ENCODE assay signal across 8 cellular contexts in genomic region chr17:81511800-81512559, GRCh38. TPM values are rescaled to one million over a fixed set of nuclear protein-coding genes. Genes with fewer than 3 reads are reported as not detected.
DNase-seq lines count a peak whose midpoint lies in the region; ATAC-seq and TF ChIP-seq lines count a peak whose summit lies in the region.

No MANE protein-coding gene starts in this region.

- H3K4me1 ChIP-seq in mesenchymal stem cell (ENCODE audit: control insufficient read depth, insufficient read depth, low read depth, low read length): peaks cover 21% of the 10 kb centered on the region
- peaks cover 16% of the 10 kb centered on the region in 2 donors for H3K4me1 ChIP-seq in thoracic aorta (ENCODE audit: control insufficient read depth in 1 of 2, low read depth in 2 of 2)

- peak overlapping the region; percentile 23 for H3K4me2 ChIP-seq in mesenchymal stem cell (ENCODE audit: low read length, poor library complexity, severe bottlenecking)

- peak overlapping the region in 1 of 2 experiments; percentile 6 for H2BK12ac ChIP-seq in mesenchymal stem cell (ENCODE audit: low read length in 2 of 2)

- peak overlapping the region; percentile 78 for H4K91ac ChIP-seq in mesenchymal stem cell (ENCODE audit: low read length)

- peak overlapping the region; percentile 62 for H4K8ac ChIP-seq in mesenchymal stem cell (ENCODE audit: low read length)

- POLR2A ChIA-PET in GM10248 (lab: Yijun Ruan, JAX): interaction anchor here (0.6 to 1.4 kb wide), 7 partner anchors 23 to 292 kb away, joined by 3 read pairs; partner anchors contain the start of genes CEP131 and FAAP100

- H2BK120ac ChIP-seq in mesenchymal stem cell (ENCODE audit: low read depth, low read length): no peak overlapping the region

- in situ Hi-C loops in SK-MEL-5 (cut with HindIII; ENCODE audit: low pct_unique_long_range_greater_than_20kb, low sequenced_read_pairs): loop anchor here (10.0 kb wide), 1 partner anchor 117 kb away; the partner anchor contains the start of gene BAHCC1

- peaks cover 66% of the 10 kb centered on the region for H3K4me1 Mint-ChIP-seq in central memory CD8-positive, alpha-beta T cell

- H3K27me3 ChIP-seq in mesenchymal stem cell (ENCODE audit: control insufficient read depth in 1 of 2, insufficient read depth in 1 of 2, low read length in 2 of 2) (no peaks in the 10 kb centered on the region), thoracic aorta (replicated peaks; ENCODE audit: insufficient read depth) (no peaks in the 10 kb centered on the region)

- H3K4me3 ChIP-seq in mesenchymal stem cell (ENCODE audit: insufficient read depth in 1 of 2, low read depth in 1 of 2, low read length in 2 of 2) (peak overlapping the region; percentile 77 to 97), thoracic aorta (peak overlapping the region; percentile 99)

- H3K9me3 ChIP-seq in mesenchymal stem cell (ENCODE audit: control insufficient read depth, low read length): no peaks in the 10 kb centered on the region
- no peaks in the 10 kb centered on the region for H3K9me3 ChIP-seq in thoracic aorta

- peak overlapping the region; percentile 100 for H3K4me3 Mint-ChIP-seq in central memory CD8-positive, alpha-beta T cell

- H3K9me3 Mint-ChIP-seq in central memory CD8-positive, alpha-beta T cell: no peaks in the 10 kb centered on the region

- H3K27me3 Mint-ChIP-seq in central memory CD8-positive, alpha-beta T cell: no peaks in the 10 kb centered on the region

- H3K14ac ChIP-seq in mesenchymal stem cell (ENCODE audit: low read length in 2 of 2): peak overlapping the region; percentile 78 to 96

- peaks cover 58% of the 10 kb centered on the region for H3K36me3 Mint-ChIP-seq in central memory CD8-positive, alpha-beta T cell (ENCODE audit: insufficient read depth)

- H3K27ac Mint-ChIP-seq in central memory CD8-positive, alpha-beta T cell (ENCODE audit: low read depth): peak overlapping the region; percentile 92

- no peaks in the 10 kb centered on the region for H3K79me1 ChIP-seq in mesenchymal stem cell (replicated peaks; ENCODE audit: low read length, poor library complexity, severe bottlenecking)

- WGBS in mesenchymal stem cell: under 1% methylated on average over 55 of the region's 62 CpGs

- H3K9ac ChIP-seq in mesenchymal stem cell (ENCODE audit: low read length): peak overlapping the region; percentile 99

- peak in 2 of 3 experiments; percentile 48 to 72 for DNase-seq in NCI-H1417 (lab: John Stamatoyannopoulos, UW)
- DNase-seq in NCI-H1417 treated with DMSO at 0.1 percent for 48 hours (lab: John Stamatoyannopoulos, UW): no peak
- peak; percentile 53 for DNase-seq in SK-MEL-5 (ENCODE audit: low read depth, low spot score)
- no peak for DNase-seq in central memory CD8-positive, alpha-beta T cell (ENCODE audit: low spot score in 2 of 2)
- DNase-seq in mesenchymal stem cell: no peak
- no peak for DNase-seq in thoracic aorta (ENCODE audit: low spot score)
- no peak for DNase-seq in SIG-M5 treated with dmso at 0.1 percent for 504 hours (lab: John Stamatoyannopoulos, UW; ENCODE audit: unreplicated experiment)
- DNase-seq in GM10248 (ENCODE audit: extremely low spot score): no peak

- CTCF ChIA-PET in GM10248 (lab: Yijun Ruan, JAX): interaction anchor here (0.8 to 1.3 kb wide), 2 partner anchors 27 to 50 kb away, joined by 3 to 4 read pairs; no protein-coding TSS in a partner anchor

- peak overlapping the region; percentile 88 to 93 for H3K18ac ChIP-seq in mesenchymal stem cell (ENCODE audit: low read depth in 1 of 2, low read length in 2 of 2)

- peak overlapping the region; percentile 61 for H2BK5ac ChIP-seq in mesenchymal stem cell (ENCODE audit: low read depth, low read length, poor library complexity, severe bottlenecking)

- no peak overlapping the region for H2AK5ac ChIP-seq in mesenchymal stem cell (ENCODE audit: low read length, severe bottlenecking)

- H2AFZ ChIP-seq in mesenchymal stem cell (ENCODE audit: low read depth, low read length): no peak overlapping the region

- H3K27ac ChIP-seq in mesenchymal stem cell (ENCODE audit: low read length, poor library complexity, severe bottlenecking): peak overlapping the region; percentile 88
- peak overlapping the region; percentile 90 to 93 for H3K27ac ChIP-seq in thoracic aorta

- H2BK15ac ChIP-seq in mesenchymal stem cell (ENCODE audit: low read depth, poor library complexity, severe bottlenecking): no peak overlapping the region

- peaks cover 35 to 48% of the 10 kb centered on the region in 2 experiments for H3K36me3 ChIP-seq in mesenchymal stem cell (ENCODE audit: control insufficient read depth in 1 of 2, insufficient read depth in 2 of 2, low read depth in 1 of 2, low read length in 2 of 2)
- peaks cover 39% of the 10 kb centered on the region for H3K36me3 ChIP-seq in thoracic aorta

- peak overlapping the region; percentile 66 to 86 for H3K4ac ChIP-seq in mesenchymal stem cell (ENCODE audit: low read depth in 1 of 2, low read length in 2 of 2)

- no peak for ATAC-seq in central memory CD8-positive, alpha-beta T cell (replicated peaks; ENCODE audit: extremely low read depth, poor library complexity, severe bottlenecking)
- ATAC-seq in thoracic aorta (ENCODE audit: insufficient number of reproducible peaks, low FRiP score, low read depth): no peak

- TF ChIP-seq CTCF in thoracic aorta (IDR thresholded peaks at IDR 0.05) (no peak), GM10248 (IDR thresholded peaks at IDR 0.05; ENCODE audit: control extremely low read depth, extremely low read depth, low read depth, missing control alignments) (no peak)

- peak overlapping the region; percentile 37 to 79 for H3K23ac ChIP-seq in mesenchymal stem cell (ENCODE audit: low read length in 2 of 2)

RNA-seq across cellular contexts. Expression of gene ACTG1, which starts 0.6 kb away (rescaled TPM):
- 6,652 and 7,362 TPM in 2 replicates for total RNA-seq in SK-MEL-5 (2014; rRNA removed; shearing (Covaris generic))
- 14,079 and 14,098 TPM in 2 replicates for polyA plus RNA-seq in SK-MEL-5 (2015; cell fraction: cytosol; rRNA removed)
- polyA plus RNA-seq in SK-MEL-5 (2015; cell fraction: nucleus; rRNA removed): 2,992 and 3,106 TPM in 2 replicates
- polyA plus RNA-seq in mesenchymal stem cell (2013, experiment 1 of 2): 7,126 TPM
- 6,723 TPM for polyA plus RNA-seq in mesenchymal stem cell (2013, experiment 2 of 2)
- 1,000 to 10,000 TPM; 4,421 to 4,935 TPM for total RNA-seq in thoracic aorta

RNA-seq across cellular contexts. Expression of gene FSCN2, which starts 16.2 kb away (rescaled TPM):
- total RNA-seq in SK-MEL-5 (2014; rRNA removed; shearing (Covaris generic)): 0.34 TPM in 1 of 2 replicates, not detected in the other
- 0.08 and 0.64 TPM in 2 replicates for polyA plus RNA-seq in SK-MEL-5 (2015; cell fraction: cytosol; rRNA removed)
- 1.1 TPM in 1 of 2 replicates, not detected in the other for polyA plus RNA-seq in SK-MEL-5 (2015; cell fraction: nucleus; rRNA removed)
- polyA plus RNA-seq in mesenchymal stem cell (2013, experiment 1 of 2): 0.23 TPM
- 0.15 TPM for polyA plus RNA-seq in mesenchymal stem cell (2013, experiment 2 of 2)
- 1 to 10 TPM; 4.2 to 9.2 TPM for total RNA-seq in thoracic aorta

RNA-seq across cellular contexts. Expression of gene FAAP100, which starts 40.2 kb away (rescaled TPM):
- 34.0 and 35.0 TPM in 2 replicates for total RNA-seq in SK-MEL-5 (2014; rRNA removed; shearing (Covaris generic))
- 82.9 and 88.7 TPM in 2 replicates for polyA plus RNA-seq in SK-MEL-5 (2015; cell fraction: cytosol; rRNA removed)
- polyA plus RNA-seq in SK-MEL-5 (2015; cell fraction: nucleus; rRNA removed): 337 and 354 TPM in 2 replicates
- 10.1 TPM for polyA plus RNA-seq in mesenchymal stem cell (2013, experiment 1 of 2)
- polyA plus RNA-seq in mesenchymal stem cell (2013, experiment 2 of 2): 10.3 TPM
- 10 to 100 TPM; 43.2 to 57.9 TPM for total RNA-seq in thoracic aorta

Comparison
In these comparisons a context has a peak if more than half of its experiments do, and no peak if none do; other contexts are left out.
1. DNase-seq: peak in NCI-H1417 (2 of 3) and SK-MEL-5 (single experiment); none in NCI-H1417 treated with DMSO at 0.1 percent for 48 hours (single experiment), central memory CD8-positive, alpha-beta T cell (0 of 2), mesenchymal stem cell (single experiment), thoracic aorta (single experiment), SIG-M5 treated with dmso at 0.1 percent for 504 hours (single experiment) and GM10248 (single experiment).